Comparison of ENCODE assay signal across 21 cellular contexts in genomic region chr7:37669818-37670217, GRCh38. TPM values are rescaled to one million over a fixed set of nuclear protein-coding genes. Genes with fewer than 3 reads are reported as not detected.
"Had no signal": no experiment of that assay in that cellular context is flagged by ENCODE, and none has a peak within 500 bp of the region (broad histone marks: within the 10 kb centered on the region; RNA-seq: fewer than 3 reads in every experiment).

No MANE protein-coding gene starts in this region.

- H3K27me3 ChIP-seq: adrenal gland, breast epithelium, esophagus squamous epithelium, pancreas had no signal

- H3K4me1 Mint-ChIP-seq: activated naive CD4-positive, alpha-beta T cell treated with anti-CD3 and anti-CD28 coated beads, Interleukin-2, amount 50 U/mL, for 24 hours; stimulated activated naive CD8-positive, alpha-beta T cell treated with anti-CD3 and anti-CD28 coated beads, Interleukin-15, amount 100 ng/mL, for 72 hours had no signal

- H3K4me3 ChIP-seq: adrenal gland, breast epithelium, esophagus squamous epithelium, pancreas, smooth muscle cell had no signal

- H3K27ac Mint-ChIP-seq: activated naive CD4-positive, alpha-beta T cell treated with anti-CD3 and anti-CD28 coated beads, Interleukin-2, amount 50 U/mL, for 24 hours; naive thymus-derived CD4-positive, alpha-beta T cell; stimulated activated naive CD8-positive, alpha-beta T cell treated with anti-CD3 and anti-CD28 coated beads, Interleukin-15, amount 100 ng/mL, for 72 hours; type B pancreatic cell had no signal

- H3K36me3 Mint-ChIP-seq: activated naive CD4-positive, alpha-beta T cell treated with anti-CD3 and anti-CD28 coated beads, Interleukin-2, amount 50 U/mL, for 24 hours; naive thymus-derived CD4-positive, alpha-beta T cell; type B pancreatic cell had no signal

- H3K4me2 ChIP-seq: smooth muscle cell had no signal

- H3K27ac ChIP-seq: adrenal gland, breast epithelium, esophagus squamous epithelium, pancreas, WERI-Rb-1 had no signal

- H3K9me3 ChIP-seq: adrenal gland, breast epithelium, esophagus squamous epithelium, pancreas had no signal

- H3K4me1 ChIP-seq: adrenal gland, breast epithelium, esophagus squamous epithelium, pancreas had no signal

- H3K9me3 Mint-ChIP-seq: activated naive CD4-positive, alpha-beta T cell treated with anti-CD3 and anti-CD28 coated beads, Interleukin-2, amount 50 U/mL, for 24 hours; stimulated activated naive CD8-positive, alpha-beta T cell treated with anti-CD3 and anti-CD28 coated beads, Interleukin-15, amount 100 ng/mL, for 72 hours; type B pancreatic cell had no signal

- ATAC-seq: left cardiac atrium; naive thymus-derived CD4-positive, alpha-beta T cell; pancreas; sciatic nerve; stimulated activated naive CD8-positive, alpha-beta T cell treated with anti-CD3 and anti-CD28 coated beads, Interleukin-15, amount 100 ng/mL, for 72 hours had no signal

- DNase-seq: activated CD4-positive, alpha-beta T cell treated with anti-CD3 and anti-CD28 coated beads, Interleukin-2, amount 50 U/mL, for 4 hours; activated gamma-delta T cell; adrenal gland; effector CD4-positive, alpha-beta T cell; esophagus squamous epithelium; left cardiac atrium; mesendoderm; naive thymus-derived CD4-positive, alpha-beta T cell; pancreas; stimulated activated CD4-positive, alpha-beta T cell treated with anti-CD3 and anti-CD28 coated beads, Interleukin-4, amount 100 ng/mL, for 1 hour; stimulated activated naive CD8-positive, alpha-beta T cell treated with anti-CD3 and anti-CD28 coated beads, Interleukin-15, amount 100 ng/mL, for 72 hours; T-helper 2 cell; WERI-Rb-1 had no signal

- H3K4me3 Mint-ChIP-seq: activated naive CD4-positive, alpha-beta T cell treated with anti-CD3 and anti-CD28 coated beads, Interleukin-2, amount 50 U/mL, for 24 hours; naive thymus-derived CD4-positive, alpha-beta T cell; stimulated activated naive CD8-positive, alpha-beta T cell treated with anti-CD3 and anti-CD28 coated beads, Interleukin-15, amount 100 ng/mL, for 72 hours; type B pancreatic cell had no signal

- H3K36me3 ChIP-seq: adrenal gland, breast epithelium, esophagus squamous epithelium, pancreas, WERI-Rb-1 had no signal

RNA-seq across cellular contexts. Expression of gene GPR141, which starts 13.7 kb away (rescaled TPM):
- total RNA-seq: astrocyte, cerebellum, pulmonary artery endothelial cell had no signal
